11 cellular contexts compared by ENCODE assay signal in genomic region chr1:178011101-178011828, GRCh38. TPM values are rescaled to one million over a fixed set of nuclear protein-coding genes. Genes with fewer than 3 reads are reported as not detected.
A peak's percentile ranks its signal among the peaks of the same experiment; 100 is the strongest.
DNase-seq lines count a peak whose midpoint lies in the region; ATAC-seq, FAIRE-seq and TF ChIP-seq lines count a peak whose summit lies in the region.
"Had no signal": no experiment of that assay in that cellular context is flagged by ENCODE, and none has a peak within 500 bp of the region (broad histone marks: within the 10 kb centered on the region; RNA-seq: fewer than 3 reads in every experiment).

No MANE protein-coding gene starts in this region.

- peak overlapping the region; percentile 60; the same call in 1 of the 2 replicates for H3K27ac ChIP-seq in PC-3 (ENCODE audit: low read length)
- H3K27ac ChIP-seq in endothelial cell of umbilical vein (ENCODE audit: insufficient read depth, low read depth, low read length) = peak overlapping the region; percentile 61
- no peak overlapping the region for H3K27ac ChIP-seq in trophoblast cell (ENCODE audit: low read depth, low read length)
- H3K27ac ChIP-seq in vagina = no peak overlapping the region

- H4K12ac ChIP-seq in trophoblast cell (ENCODE audit: low read depth, low read length) = no peak overlapping the region

- H3K4ac ChIP-seq in trophoblast cell (ENCODE audit: low read depth, low read length) = no peak overlapping the region

- no peak overlapping the region for H2AK5ac ChIP-seq in trophoblast cell (ENCODE audit: low read length)

- H4K91ac ChIP-seq in trophoblast cell (ENCODE audit: low read depth, low read length) = no peak overlapping the region

- no peak for TF ChIP-seq CTCF in PC-3 (conservative IDR thresholded peaks at IDR 0.05; ENCODE audit: low read depth, low read length)
- TF ChIP-seq CTCF in endothelial cell of umbilical vein (IDR thresholded peaks at IDR 0.05; ENCODE audit: extremely low read depth in 1 of 2, insufficient read depth in 1 of 2, low read depth in 1 of 2, low read length in 2 of 2) = no peak
- no peak for TF ChIP-seq CTCF in vagina (IDR thresholded peaks at IDR 0.05)

- no peak overlapping the region for H2BK120ac ChIP-seq in trophoblast cell (ENCODE audit: insufficient read depth, low read length, poor library complexity)

- no peak overlapping the region for H3K14ac ChIP-seq in trophoblast cell (ENCODE audit: low read length)

- H3K36me3 ChIP-seq in PC-3 (ENCODE audit: low read depth, low read length) (no peaks in the 10 kb centered on the region; the same call in 1 of the 2 replicates), endothelial cell of umbilical vein (ENCODE audit: control insufficient read depth in 2 of 2, extremely low read depth in 1 of 2, insufficient read depth in 2 of 2, low read length in 2 of 2) (no peaks in the 10 kb centered on the region), trophoblast cell (ENCODE audit: control insufficient read depth in 1 of 2, insufficient read depth in 2 of 2, low read length in 2 of 2) (no peaks in the 10 kb centered on the region), HAP-1 (replicated peaks) (no peaks in the 10 kb centered on the region), vagina (peaks cover 0 to 5% of the 10 kb centered on the region in 2 donors)

- H3K23ac ChIP-seq in trophoblast cell (ENCODE audit: low read length) = no peak overlapping the region

- no peaks in the 10 kb centered on the region for H4K20me1 ChIP-seq in PC-3 (ENCODE audit: low read length)
- no peaks in the 10 kb centered on the region for H4K20me1 ChIP-seq in endothelial cell of umbilical vein (replicated peaks; ENCODE audit: control insufficient read depth, extremely low read depth, insufficient read depth, low read length)

- CTCF ChIA-PET in PC-3 (lab: Charles Lee) (interaction anchor here (0.6 kb wide), 2 partner anchors 96 to 102 kb away, joined by 3 read pairs; no protein-coding TSS in a partner anchor), endothelial cell of umbilical vein (lab: Charles Lee) (interaction anchor here (0.7 to 3.1 kb wide), 3 partner anchors 14 to 97 kb away, joined by 3 to 20 read pairs (median 4); no protein-coding TSS in a partner anchor)

- no peak overlapping the region for H2AFZ ChIP-seq in PC-3 (ENCODE audit: low read length)
- no peak overlapping the region for H2AFZ ChIP-seq in endothelial cell of umbilical vein (ENCODE audit: low read depth, low read length)
- H2AFZ ChIP-seq in trophoblast cell (ENCODE audit: insufficient read depth, low read length, poor library complexity) = no peak overlapping the region

- H3K4me1 ChIP-seq in PC-3 (ENCODE audit: insufficient read depth, low read length) (peaks cover 18% of the 10 kb centered on the region), endothelial cell of umbilical vein (ENCODE audit: control insufficient read depth, extremely low read depth, insufficient read depth, low read length) (peaks cover 20% of the 10 kb centered on the region), trophoblast cell (ENCODE audit: control insufficient read depth in 1 of 2, insufficient read depth in 2 of 2, low read length in 2 of 2) (no peaks in the 10 kb centered on the region), HAP-1 (no peaks in the 10 kb centered on the region), vagina (no peaks in the 10 kb centered on the region)

- TF ChIP-seq POLR2A in endothelial cell of umbilical vein (IDR thresholded peaks at IDR 0.05; ENCODE audit: low read depth, low read length) = no peak
- no peak for TF ChIP-seq POLR2A in vagina (IDR thresholded peaks at IDR 0.05)

- ATAC-seq in PC-3 (peak; percentile 99), HG03342 (IDR thresholded peaks at IDR 0.05; ENCODE audit: unreplicated experiment) (no peak)

- dilution Hi-C loops in endothelial cell of umbilical vein (cut with MboI; ENCODE audit: extremely low pct_ligation_motif_present, low sequenced_read_pairs) = no loop called here

- DNase-seq in EL (peak; percentile 52), PC-3 (peak; percentile 90), endothelial cell of umbilical vein (ENCODE audit: low read depth, low spot score) (peak; percentile 83), trophoblast cell (peak; percentile 40 to 42), Ammon's horn (ENCODE audit: low spot score) (no peak), HAP-1 (ENCODE audit: low spot score in 2 of 2) (no peak), vagina (ENCODE audit: extremely low spot score in 2 of 2) (no peak)
- DNase-seq: activated naive CD4-positive, alpha-beta T cell treated with anti-CD3 and anti-CD28 coated beads for 36 hours; CD4-positive, CD25-positive, alpha-beta regulatory T cell; NCI-H1436 had no signal

- no TSS peak for BruUV-seq in PC-3 (replicated peaks; lab: Mats Ljungman, UMichigan)
- BruUV-seq in endothelial cell of umbilical vein (replicated peaks; lab: Mats Ljungman, UMichigan) = no TSS peak

- intact Hi-C loops in PC-3 (cut with micrococcal nuclease) (no loop called here), endothelial cell of umbilical vein (cut with micrococcal nuclease) (no loop called here), vagina (cut with DNase I) (loop anchor here (10.0 kb wide), 1 partner anchor 504 kb away; the partner anchor contains the start of gene TEX35)

- FAIRE-seq in endothelial cell of umbilical vein (lab: Jason Lieb, UNC) = peak; percentile 79

- H3K9me3 ChIP-seq in PC-3 (ENCODE audit: low read length) (no peaks in the 10 kb centered on the region), endothelial cell of umbilical vein (replicated peaks; ENCODE audit: control insufficient read depth, insufficient read depth, low read length) (no peaks in the 10 kb centered on the region), trophoblast cell (ENCODE audit: insufficient read depth, low read depth, low read length) (no peaks in the 10 kb centered on the region), HAP-1 (0 out of 2 replicates have a peak, but pooled peaks cover 4% of the 10 kb centered on the region), vagina (no peaks in the 10 kb centered on the region)

- H3K79me2 ChIP-seq in PC-3 (ENCODE audit: low read length) (no peaks in the 10 kb centered on the region), endothelial cell of umbilical vein (ENCODE audit: control insufficient read depth, insufficient read depth, low read length) (no peaks in the 10 kb centered on the region), trophoblast cell (ENCODE audit: control insufficient read depth, insufficient read depth, low read length, poor library complexity) (no peaks in the 10 kb centered on the region)

- POLR2A ChIA-PET in PC-3 (lab: Charles Lee; ENCODE audit: unreplicated experiment) (no interaction called here), endothelial cell of umbilical vein (lab: Charles Lee) (no interaction called here)

- H3K4me2 ChIP-seq in PC-3 (ENCODE audit: low read length) (peak overlapping the region; percentile 38; the same call in 1 of the 2 replicates), endothelial cell of umbilical vein (ENCODE audit: insufficient read depth, low read length) (peak overlapping the region; percentile 71), trophoblast cell (ENCODE audit: low read length) (no peak overlapping the region)

- H2BK12ac ChIP-seq in trophoblast cell (ENCODE audit: low read length) = no peak overlapping the region

- no peak overlapping the region for H2BK5ac ChIP-seq in trophoblast cell (ENCODE audit: low read depth, low read length, poor library complexity)

- no peaks in the 10 kb centered on the region for H3K9me1 ChIP-seq in endothelial cell of umbilical vein (replicated peaks; ENCODE audit: control insufficient read depth, extremely low read depth, insufficient read depth, low read length)

- H4K8ac ChIP-seq in trophoblast cell (ENCODE audit: low read depth, low read length) = no peak overlapping the region

- no peaks in the 10 kb centered on the region for H3K9me2 ChIP-seq in PC-3 (replicated peaks; ENCODE audit: low read length)

- H3K4me3 ChIP-seq in PC-3 (ENCODE audit: low read length) (no peak overlapping the region), endothelial cell of umbilical vein (replicated peaks in 1 of 3; ENCODE audit: insufficient read depth in 1 of 3, low read depth in 1 of 3, low read length in 3 of 3) (peak overlapping the region in 1 of 3 experiments; percentile 21), trophoblast cell (ENCODE audit: low read depth, low read length) (no peak overlapping the region), HAP-1 (no peak overlapping the region), vagina (no peak overlapping the region)

- H3K79me1 ChIP-seq in trophoblast cell (ENCODE audit: low read length) = no peaks in the 10 kb centered on the region

- WGBS in trophoblast cell (ENCODE audit: extremely low coverage, insufficient coverage, insufficient read length) = no CpG with 5 or more reads among the region's 5 CpGs

- H3K9ac ChIP-seq in PC-3 (ENCODE audit: low read length) (no peak overlapping the region), endothelial cell of umbilical vein (replicated peaks; ENCODE audit: extremely low read depth, insufficient read depth, low read length) (no peak overlapping the region), trophoblast cell (ENCODE audit: low read length) (no peak overlapping the region)

- H3K18ac ChIP-seq in trophoblast cell (ENCODE audit: low read length) = no peak overlapping the region

- no peaks in the 10 kb centered on the region for H3K27me3 ChIP-seq in PC-3 (ENCODE audit: low read length)
- H3K27me3 ChIP-seq in endothelial cell of umbilical vein (ENCODE audit: control insufficient read depth in 2 of 2, insufficient read depth in 2 of 2, low read length in 2 of 2) = no peaks in the 10 kb centered on the region
- no peaks in the 10 kb centered on the region for H3K27me3 ChIP-seq in trophoblast cell (ENCODE audit: insufficient read depth, low read length)
- H3K27me3 ChIP-seq in HAP-1 (ENCODE audit: low read depth) = peaks cover 14% of the 10 kb centered on the region
- H3K27me3 ChIP-seq in vagina = no peaks in the 10 kb centered on the region

- in situ Hi-C loops in HAP-1 (cut with MboI; ENCODE audit: low sequenced_read_pairs) = no loop called here

- peaks cover 4% of the 10 kb centered on the region for H3F3A ChIP-seq in PC-3 (ENCODE audit: low read length, unreplicated experiment)

TF ChIP-seq in endothelial cell of umbilical vein, 7 proteins besides CTCF, POLR2A, EP300 and RAD21 (continues in another document):
- TF ChIP-seq JUN (IDR thresholded peaks at IDR 0.05; ENCODE audit: borderline replicate concordance, insufficient read depth, insufficient read length, low read depth) (peak; percentile 90), FOS (IDR thresholded peaks at IDR 0.05; ENCODE audit: borderline replicate concordance, insufficient read depth, low read length) (peak; percentile 100)

RNA-seq across cellular contexts. Expression of gene SEC16B, which starts 41.4 kb away (rescaled TPM):
- total RNA-seq in PC-3 (2014; rRNA removed) = 0.07 and 0.40 TPM in 2 replicates
- total RNA-seq in endothelial cell of umbilical vein = 0.44 and 0.78 TPM in 2 replicates
- 0.46 and 0.58 TPM in 2 replicates for polyA plus RNA-seq in endothelial cell of umbilical vein
- 0.34 and 0.41 TPM in 2 replicates for polyA plus RNA-seq in endothelial cell of umbilical vein (2011; cell fraction: cytosol; rRNA removed)
- polyA plus RNA-seq in endothelial cell of umbilical vein (2011; cell fraction: nucleus; rRNA removed) = 3.9 and 4.4 TPM in 2 replicates
- 0.27 and 0.68 TPM in 2 replicates for polyA plus RNA-seq in endothelial cell of umbilical vein (2012)
- polyA minus RNA-seq in endothelial cell of umbilical vein = 0.63 and 2.3 TPM in 2 replicates
- not detected for polyA minus RNA-seq in endothelial cell of umbilical vein (2011; cell fraction: cytosol; rRNA and poly(A)+ RNA removed)
- polyA minus RNA-seq in endothelial cell of umbilical vein (2011; cell fraction: nucleus; rRNA and poly(A)+ RNA removed) = 1.3 and 2.3 TPM in 2 replicates
- 0.11 and 0.12 TPM in 2 replicates for polyA plus RNA-seq in trophoblast cell (2013)
- total RNA-seq in vagina = 1.7 TPM
- total RNA-seq: activated naive CD4-positive, alpha-beta T cell treated with anti-CD3 and anti-CD28 coated beads for 36 hours; CD4-positive, CD25-positive, alpha-beta regulatory T cell had no signal
- polyA plus RNA-seq: CD4-positive, CD25-positive, alpha-beta regulatory T cell had no signal

Comparison
In these comparisons a context has a peak if more than half of its experiments do, and no peak if none do; other contexts are left out.
1. DNase-seq: peak in EL (single experiment), PC-3 (single experiment), endothelial cell of umbilical vein (single experiment) and trophoblast cell (2 of 2); none in Ammon's horn (single experiment), HAP-1 (0 of 2) and vagina (0 of 2).
2. H3K27ac ChIP-seq: peak in PC-3 (single experiment) and endothelial cell of umbilical vein (single experiment); none in trophoblast cell (single experiment) and vagina (single experiment).